12 cellular contexts compared by ENCODE assay signal in genomic region chr4:68342139-68342538, GRCh38. TPM values are rescaled to one million over a fixed set of nuclear protein-coding genes. Genes with fewer than 3 reads are reported as not detected.
DNase-seq lines count a peak whose midpoint lies in the region; ATAC-seq and TF ChIP-seq lines count a peak whose summit lies in the region.
"Had no signal": no experiment of that assay in that cellular context is flagged by ENCODE, and none has a peak within 500 bp of the region (broad histone marks: within the 10 kb centered on the region; RNA-seq: fewer than 3 reads in every experiment).

No MANE protein-coding gene starts in this region.

- peaks cover 26% of the 10 kb centered on the region for H3K79me2 ChIP-seq in parathyroid adenoma

- H3K27me3 ChIP-seq in RWPE2 (ENCODE audit: insufficient read depth, poor library complexity, severe bottlenecking): no peaks in the 10 kb centered on the region
- no peaks in the 10 kb centered on the region for H3K27me3 ChIP-seq in parathyroid adenoma (ENCODE audit: control insufficient read depth, insufficient read depth, low read length)

- no peak overlapping the region for H3K4me3 ChIP-seq in RWPE2 (ENCODE audit: severe bottlenecking)
- H3K4me3 ChIP-seq in fibroblast of the aortic adventitia (ENCODE audit: low read depth, low read length): no peak overlapping the region
- no peak overlapping the region for H3K4me3 ChIP-seq in parathyroid adenoma (ENCODE audit: low read depth, low read length)

- no peak overlapping the region for H3K9ac ChIP-seq in parathyroid adenoma

- H3K27ac ChIP-seq in RWPE2 (ENCODE audit: poor library complexity, severe bottlenecking) (peak overlapping the region; percentile 83), parathyroid adenoma (no peak overlapping the region)

- no peak for TF ChIP-seq CTCF in RWPE2 (IDR thresholded peaks at IDR 0.05; ENCODE audit: poor library complexity, severe bottlenecking)
- no peak for TF ChIP-seq CTCF in fibroblast of the aortic adventitia (IDR thresholded peaks at IDR 0.05; ENCODE audit: insufficient read depth, low read length)
- no peak for TF ChIP-seq CTCF in parathyroid adenoma (IDR thresholded peaks at IDR 0.05)

- H3K9me3 ChIP-seq in RWPE2 (ENCODE audit: severe bottlenecking): no peaks in the 10 kb centered on the region
- H3K9me3 ChIP-seq in parathyroid adenoma (ENCODE audit: control insufficient read depth, low read length): no peaks in the 10 kb centered on the region

- peak; percentile 12 for DNase-seq in NCI-H748 (lab: John Stamatoyannopoulos, UW; ENCODE audit: unreplicated experiment)
- DNase-seq in NCI-H748 treated with DMSO at 0.1 percent for 48 hours (lab: John Stamatoyannopoulos, UW): no peak
- DNase-seq in RWPE2 (ENCODE audit: low spot score): no peak
- DNase-seq in fibroblast of the aortic adventitia (ENCODE audit: low read depth): peak; percentile 46
- DNase-seq in NCI-H526 (lab: John Stamatoyannopoulos, UW): no peak
- no peak for DNase-seq in OCI-M1 (lab: John Stamatoyannopoulos, UW)
- no peak for DNase-seq in NCI-H1105 (lab: John Stamatoyannopoulos, UW)
- DNase-seq: cortex of kidney, occipital lobe, T1000 had no signal

- peak overlapping the region; percentile 13 for H3K4me2 ChIP-seq in parathyroid adenoma (ENCODE audit: low read length)

- H3K36me3 ChIP-seq in RWPE2 (ENCODE audit: low read depth): peaks cover 59% of the 10 kb centered on the region
- H3K36me3 ChIP-seq in parathyroid adenoma (ENCODE audit: control insufficient read depth, insufficient read depth, low read length): no peaks in the 10 kb centered on the region

- H2AFZ ChIP-seq in parathyroid adenoma: no peak overlapping the region

- peaks cover 75% of the 10 kb centered on the region for H3K4me1 ChIP-seq in RWPE2 (ENCODE audit: insufficient read depth, poor library complexity, severe bottlenecking)
- no peaks in the 10 kb centered on the region for H3K4me1 ChIP-seq in parathyroid adenoma

- peak; percentile 65 for ATAC-seq in RWPE2 (ENCODE audit: low read depth)
- ATAC-seq: stimulated activated memory B cell treated with anti-CD40 and anti-IgM and Interleukin-4, amounts not matched to agents 10 μg/mL and 1 μg/mL and 100 μg/mL, for 72 hours had no signal

RNA-seq across cellular contexts. Expression of gene YTHDC1, which starts 7.8 kb away (rescaled TPM):
- total RNA-seq in fibroblast of the aortic adventitia (ENCODE audit: low replicate concordance): 39.3 and 166 TPM in 2 replicates

Comparison
In these comparisons a context has a peak if more than half of its experiments do, and no peak if none do; other contexts are left out.
1. DNase-seq: peak in NCI-H748 (single experiment) and fibroblast of the aortic adventitia (single experiment); none in NCI-H748 treated with DMSO at 0.1 percent for 48 hours (single experiment), RWPE2 (single experiment), NCI-H526 (0 of 2), OCI-M1 (single experiment) and NCI-H1105 (single experiment).